Comparison of ENCODE assay signal across 2 cellular contexts in genomic region chr17:61415374-61416210, GRCh38.
TF ChIP-seq lines count a peak whose summit lies in the region.

No MANE protein-coding gene starts in this region.

TF ChIP-seq in HepG2, 621 proteins besides CTCF, POLR2A, EP300 and RAD21:
- TF ChIP-seq ZSCAN12 (CRISPR knock-in tag; IDR thresholded peaks at IDR 0.05) (no peak), MTERF4 (CRISPR knock-in tag; IDR thresholded peaks at IDR 0.05) (0 out of 2 replicates have a peak, but pooled peaks have one; percentile 1)

TF ChIP-seq in H1, 55 proteins besides CTCF, POLR2A, EP300 and RAD21:
- TF ChIP-seq JUND (IDR thresholded peaks at IDR 0.05; ENCODE audit: low read length) (no peak), CHD2 (IDR thresholded peaks at IDR 0.05; ENCODE audit: low read length) (no peak), TBP (IDR thresholded peaks at IDR 0.05; ENCODE audit: low read depth, low read length) (no peak), TAF7 (optimal IDR thresholded peaks at IDR 0.05; ENCODE audit: borderline replicate concordance, low read depth, low read length) (no peak), HDAC2 (IDR thresholded peaks at IDR 0.05; ENCODE audit: borderline replicate concordance in 1 of 2, low read depth in 2 of 2, low read length in 2 of 2) (no peak)
